Comparison of ENCODE assay signal across 16 cellular contexts in the genomic region with DNA sequence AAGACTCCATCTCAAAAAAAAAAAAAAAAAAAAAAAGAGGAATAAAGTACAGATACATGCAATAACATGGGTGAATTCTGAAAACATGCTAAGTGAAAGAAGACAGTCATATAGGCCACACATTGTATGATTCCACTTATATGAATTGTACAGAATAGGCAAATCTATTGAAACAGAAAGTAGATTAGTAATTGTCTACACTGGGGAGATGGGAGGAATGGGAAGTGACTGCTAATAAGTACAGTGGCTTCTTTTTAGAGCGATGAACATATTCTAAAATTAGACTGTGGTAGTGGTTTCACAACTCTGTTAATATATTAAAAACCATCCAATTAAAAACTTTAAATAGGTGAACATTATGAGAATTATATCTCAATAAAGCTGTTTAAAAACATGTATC.
DNase-seq lines count a peak whose midpoint lies in the region; ATAC-seq and TF ChIP-seq lines count a peak whose summit lies in the region.
"Had no signal": no experiment of that assay in that cellular context is flagged by ENCODE, and none has a peak within 500 bp of the region (broad histone marks: within the 10 kb centered on the region; RNA-seq: fewer than 3 reads in every experiment).

No MANE protein-coding gene starts in this region.

- DNase-seq in PC-3: no peak
- no peak for DNase-seq in sigmoid colon
- DNase-seq in CD8-positive, alpha-beta memory T cell: no peak
- no peak for DNase-seq in activated CD8-positive, alpha-beta memory T cell treated with anti-CD3 and anti-CD28 coated beads, Interleukin-2, amount 10 ng/mL, durations not matched to agents 7 days and 5 days
- DNase-seq in nucleus accumbens (lab: John Stamatoyannopoulos, UW): no peak
- DNase-seq: activated CD4-positive, alpha-beta T cell treated with anti-CD3 and anti-CD28 coated beads for 4 hours; effector CD8-positive, alpha-beta T cell; NCI-H1105; Peyer's patch; stimulated activated CD4-positive, alpha-beta T cell treated with anti-CD3 and anti-CD28 coated beads, Interleukin-4, amount 100 ng/mL, for 4 hours; stimulated activated naive B cell treated with anti-CD40 and anti-IgM and Interleukin-4, amounts not matched to agents 10 μg/mL and 1 μg/mL and 100 μg/mL, for 72 hours; T-helper 2 cell had no signal

- TF ChIP-seq EP300 in sigmoid colon (IDR thresholded peaks at IDR 0.05): no peak

- H3K9ac ChIP-seq in PC-3 (ENCODE audit: low read length): no peak overlapping the region

- H3K9me3 ChIP-seq in PC-3 (ENCODE audit: low read length): no peaks in the 10 kb centered on the region
- H3K9me3 ChIP-seq in sigmoid colon: no peaks in the 10 kb centered on the region
- H3K9me3 ChIP-seq in CD8-positive, alpha-beta memory T cell (ENCODE audit: low read length): no peaks in the 10 kb centered on the region
- H3K9me3 ChIP-seq: Peyer's patch had no signal

- no peak overlapping the region for H3K4me3 Mint-ChIP-seq in CD8-positive, alpha-beta memory T cell
- H3K4me3 Mint-ChIP-seq in activated CD8-positive, alpha-beta memory T cell treated with anti-CD3 and anti-CD28 coated beads, Interleukin-2, amount 10 ng/mL, durations not matched to agents 7 days and 5 days: no peak overlapping the region
- H3K4me3 Mint-ChIP-seq: activated T-helper 1 cell treated with anti-CD3 and anti-CD28 coated beads, Interleukin-12 subunit alpha, Interleukin-12 subunit beta, Interleukin-2, Interleukin-4 antibody, amounts not matched to agents 30 ng/mL and 10 ng/mL and 1 ng/mL, durations not matched to agents 14 hours and 24 hours and 36 hours; stimulated activated naive B cell treated with anti-CD40 and anti-IgM and Interleukin-4, amounts not matched to agents 10 μg/mL and 1 μg/mL and 100 μg/mL, for 72 hours had no signal

- peak; percentile 63 for ATAC-seq in GM18519 (IDR thresholded peaks at IDR 0.05; ENCODE audit: low FRiP score, unreplicated experiment)
- ATAC-seq in HG02610 (IDR thresholded peaks at IDR 0.05; ENCODE audit: unreplicated experiment): peak; percentile 58
- ATAC-seq in PC-3: no peak
- ATAC-seq in GM18867 (IDR thresholded peaks at IDR 0.05; ENCODE audit: unreplicated experiment): no peak
- no peak for ATAC-seq in activated CD8-positive, alpha-beta memory T cell treated with anti-CD3 and anti-CD28 coated beads, Interleukin-2, amount 10 ng/mL, durations not matched to agents 7 days and 5 days
- ATAC-seq: stimulated activated naive B cell treated with anti-CD40 and anti-IgM and Interleukin-4, amounts not matched to agents 10 μg/mL and 1 μg/mL and 100 μg/mL, for 72 hours had no signal

- H3K27me3 Mint-ChIP-seq in CD8-positive, alpha-beta memory T cell: peaks cover 0 to 7% of the 10 kb centered on the region in 2 donors
- no peaks in the 10 kb centered on the region for H3K27me3 Mint-ChIP-seq in activated CD8-positive, alpha-beta memory T cell treated with anti-CD3 and anti-CD28 coated beads, Interleukin-2, amount 10 ng/mL, durations not matched to agents 7 days and 5 days
- H3K27me3 Mint-ChIP-seq: stimulated activated naive B cell treated with anti-CD40 and anti-IgM and Interleukin-4, amounts not matched to agents 10 μg/mL and 1 μg/mL and 100 μg/mL, for 72 hours had no signal

- POLR2A ChIA-PET in PC-3 (lab: Charles Lee; ENCODE audit: unreplicated experiment): no interaction called here
- POLR2A ChIA-PET in CD8-positive, alpha-beta memory T cell (lab: Charles Lee): no interaction called here

- H3K9me3 Mint-ChIP-seq in CD8-positive, alpha-beta memory T cell: peaks cover 0 to 8% (median 0%) of the 10 kb centered on the region in 5 donors
- H3K9me3 Mint-ChIP-seq in activated CD8-positive, alpha-beta memory T cell treated with anti-CD3 and anti-CD28 coated beads, Interleukin-2, amount 10 ng/mL, durations not matched to agents 7 days and 5 days (ENCODE audit: low read depth): no peaks in the 10 kb centered on the region
- H3K9me3 Mint-ChIP-seq: activated T-helper 1 cell treated with anti-CD3 and anti-CD28 coated beads, Interleukin-12 subunit alpha, Interleukin-12 subunit beta, Interleukin-2, Interleukin-4 antibody, amounts not matched to agents 30 ng/mL and 10 ng/mL and 1 ng/mL, durations not matched to agents 14 hours and 24 hours and 36 hours had no signal

- H3K4me3 ChIP-seq in PC-3 (ENCODE audit: low read length): no peak overlapping the region
- peak overlapping the region in 1 of 4 donors; percentile 31 for H3K4me3 ChIP-seq in sigmoid colon
- H3K4me3 ChIP-seq in CD8-positive, alpha-beta memory T cell (ENCODE audit: low read length): no peak overlapping the region
- H3K4me3 ChIP-seq: Peyer's patch had no signal

- no peak for TF ChIP-seq CTCF in PC-3 (conservative IDR thresholded peaks at IDR 0.05; ENCODE audit: low read depth, low read length)
- no peak for TF ChIP-seq CTCF in sigmoid colon (IDR thresholded peaks at IDR 0.05)

- intact Hi-C loops in PC-3 (cut with micrococcal nuclease) (loop anchor here (2.0 to 5.0 kb wide), 2 partner anchors 100 to 147 kb away; no protein-coding TSS in a partner anchor), sigmoid colon (cut with DNase I) (loop anchor here (2.0 to 5.0 kb wide), 2 partner anchors 74 to 83 kb away; partner anchors contain the start of gene ANKS1B)

- H3K9me2 ChIP-seq in PC-3 (replicated peaks; ENCODE audit: low read length): no peaks in the 10 kb centered on the region

- H3K27ac Mint-ChIP-seq in CD8-positive, alpha-beta memory T cell: no peak overlapping the region
- H3K27ac Mint-ChIP-seq in activated CD8-positive, alpha-beta memory T cell treated with anti-CD3 and anti-CD28 coated beads, Interleukin-2, amount 10 ng/mL, durations not matched to agents 7 days and 5 days: no peak overlapping the region
- H3K27ac Mint-ChIP-seq: activated T-helper 1 cell treated with anti-CD3 and anti-CD28 coated beads, Interleukin-12 subunit alpha, Interleukin-12 subunit beta, Interleukin-2, Interleukin-4 antibody, amounts not matched to agents 30 ng/mL and 10 ng/mL and 1 ng/mL, durations not matched to agents 14 hours and 24 hours and 36 hours; stimulated activated naive B cell treated with anti-CD40 and anti-IgM and Interleukin-4, amounts not matched to agents 10 μg/mL and 1 μg/mL and 100 μg/mL, for 72 hours had no signal

- H3K36me3 Mint-ChIP-seq in CD8-positive, alpha-beta memory T cell: no peaks in the 10 kb centered on the region
- H3K36me3 Mint-ChIP-seq in activated CD8-positive, alpha-beta memory T cell treated with anti-CD3 and anti-CD28 coated beads, Interleukin-2, amount 10 ng/mL, durations not matched to agents 7 days and 5 days: no peaks in the 10 kb centered on the region
- H3K36me3 Mint-ChIP-seq: stimulated activated naive B cell treated with anti-CD40 and anti-IgM and Interleukin-4, amounts not matched to agents 10 μg/mL and 1 μg/mL and 100 μg/mL, for 72 hours had no signal

- no peak overlapping the region for H2AFZ ChIP-seq in PC-3 (ENCODE audit: low read length)

- 0 out of 2 replicates have a peak overlapping the region, but pooled peaks have one; percentile 68 for H3K4me2 ChIP-seq in PC-3 (ENCODE audit: low read length)

- 63 to 75% methylated on average over 1 of the region's 1 CpG for WGBS in sigmoid colon, 2 donors

- peaks cover 30% of the 10 kb centered on the region for H3K4me1 ChIP-seq in PC-3 (ENCODE audit: insufficient read depth, low read length)
- H3K4me1 ChIP-seq in sigmoid colon: peaks cover 2 to 43% (median 28%) of the 10 kb centered on the region in 4 donors
- H3K4me1 ChIP-seq in CD8-positive, alpha-beta memory T cell (ENCODE audit: insufficient read depth, low read length): no peaks in the 10 kb centered on the region
- H3K4me1 ChIP-seq: Peyer's patch had no signal

- BruUV-seq in PC-3 (replicated peaks; lab: Mats Ljungman, UMichigan): no TSS peak

- H3F3A ChIP-seq in PC-3 (ENCODE audit: low read length, unreplicated experiment): no peaks in the 10 kb centered on the region

- no peaks in the 10 kb centered on the region for H3K79me2 ChIP-seq in PC-3 (ENCODE audit: low read length)

- H3K36me3 ChIP-seq in PC-3 (ENCODE audit: low read depth, low read length) (no peaks in the 10 kb centered on the region), sigmoid colon (no peaks in the 10 kb centered on the region)
- no peaks in the 10 kb centered on the region for H3K36me3 ChIP-seq in CD8-positive, alpha-beta memory T cell (ENCODE audit: insufficient read depth, low read length)
- H3K36me3 ChIP-seq: Peyer's patch had no signal

- no peaks in the 10 kb centered on the region for H4K20me1 ChIP-seq in PC-3 (ENCODE audit: low read length)

- H3K27ac ChIP-seq in PC-3 (ENCODE audit: low read length) (no peak overlapping the region), sigmoid colon (peak overlapping the region; percentile 78 to 86 (median 82))
- H3K27ac ChIP-seq in CD8-positive, alpha-beta memory T cell (ENCODE audit: low read depth, low read length): no peak overlapping the region

- H3K27me3 ChIP-seq in PC-3 (ENCODE audit: low read length) (no peaks in the 10 kb centered on the region), sigmoid colon (no peaks in the 10 kb centered on the region)
- H3K27me3 ChIP-seq in CD8-positive, alpha-beta memory T cell (ENCODE audit: insufficient read depth, low read length, poor library complexity, severe bottlenecking): no peaks in the 10 kb centered on the region
- H3K27me3 ChIP-seq: Peyer's patch had no signal

- CTCF ChIA-PET in PC-3 (lab: Charles Lee): interaction anchor here (0.6 to 1.0 kb wide), 2 partner anchors 16 to 99 kb away, joined by 3 read pairs; no protein-coding TSS in a partner anchor
- CTCF ChIA-PET in CD8-positive, alpha-beta memory T cell (lab: Charles Lee): no interaction called here
- CTCF ChIA-PET in activated CD8-positive, alpha-beta memory T cell treated with anti-CD3 and anti-CD28 coated beads, Interleukin-2, amount 10 ng/mL, durations not matched to agents 7 days and 5 days (lab: Charles Lee): no interaction called here

- H3K4me1 Mint-ChIP-seq in CD8-positive, alpha-beta memory T cell: no peaks in the 10 kb centered on the region
- no peaks in the 10 kb centered on the region for H3K4me1 Mint-ChIP-seq in activated CD8-positive, alpha-beta memory T cell treated with anti-CD3 and anti-CD28 coated beads, Interleukin-2, amount 10 ng/mL, durations not matched to agents 7 days and 5 days
- H3K4me1 Mint-ChIP-seq: stimulated activated naive B cell treated with anti-CD40 and anti-IgM and Interleukin-4, amounts not matched to agents 10 μg/mL and 1 μg/mL and 100 μg/mL, for 72 hours had no signal

- no peak for TF ChIP-seq POLR2A in sigmoid colon (IDR thresholded peaks at IDR 0.05)

Comparison
In these comparisons a context has a peak if more than half of its experiments do, and no peak if none do; other contexts are left out.
1. ATAC-seq: peak in GM18519 (single experiment) and HG02610 (single experiment); none in PC-3 (single experiment), GM18867 (single experiment) and activated CD8-positive, alpha-beta memory T cell treated with anti-CD3 and anti-CD28 coated beads, Interleukin-2, amount 10 ng/mL, durations not matched to agents 7 days and 5 days (single experiment).
2. H3K27ac ChIP-seq: peak in sigmoid colon (4 of 4); none in PC-3 (single experiment) and CD8-positive, alpha-beta memory T cell (single experiment).